Comparison of ENCODE assay signal across 14 cellular contexts in genomic region chr16:70553645-70554044, GRCh38. TPM values are rescaled to one million over a fixed set of nuclear protein-coding genes. Genes with fewer than 3 reads are reported as not detected.
DNase-seq lines count a peak whose midpoint lies in the region; ATAC-seq, FAIRE-seq and TF ChIP-seq lines count a peak whose summit lies in the region.
"Had no signal": no experiment of that assay in that cellular context is flagged by ENCODE, and none has a peak within 500 bp of the region (broad histone marks: within the 10 kb centered on the region; RNA-seq: fewer than 3 reads in every experiment).

No MANE protein-coding gene starts in this region.

- peaks cover 99% of the 10 kb centered on the region for H3K36me3 ChIP-seq in HUES48 (ENCODE audit: control insufficient read depth, insufficient read depth, low read length)
- H3K36me3 ChIP-seq in HepG2 (replicated peaks in 1 of 2; ENCODE audit: control insufficient read depth in 1 of 2, insufficient read depth in 2 of 2, low read length in 2 of 2): peaks cover 60 to 96% of the 10 kb centered on the region in 2 experiments

- peak overlapping the region in 1 of 2 donors; percentile 7 for H3K27ac Mint-ChIP-seq in effector memory CD8-positive, alpha-beta T cell

- in situ Hi-C loops in HepG2 (cut with HindIII; ENCODE audit: extremely low pct_ligation_motif_present, low pct_unique_long_range_greater_than_20kb): no loop called here

- H3K4me3 Mint-ChIP-seq in effector memory CD8-positive, alpha-beta T cell: no peak overlapping the region
- H3K4me3 Mint-ChIP-seq: naive thymus-derived CD4-positive, alpha-beta T cell had no signal

- no TSS peak for BruUV-seq in HepG2 (replicated peaks; lab: Mats Ljungman, UMichigan)

- H3K27me3 ChIP-seq in HUES48 (ENCODE audit: control insufficient read depth, insufficient read depth, low read length) (no peaks in the 10 kb centered on the region), HepG2 (ENCODE audit: control insufficient read depth in 1 of 2, insufficient read depth in 2 of 2, low read length in 2 of 2) (no peaks in the 10 kb centered on the region)
- H3K27me3 ChIP-seq: body of pancreas, spleen had no signal

- intact Hi-C loops in HepG2 (cut with micrococcal nuclease; ENCODE audit: unreplicated experiment) (no loop called here), left colon (cut with DNase I, micrococcal nuclease) (no loop called here)

- H3K4me1 ChIP-seq in HUES48 (ENCODE audit: control insufficient read depth, insufficient read depth, low read length) (peaks cover 7% of the 10 kb centered on the region), HepG2 (ENCODE audit: insufficient read depth, low read length) (no peaks in the 10 kb centered on the region)
- H3K4me1 ChIP-seq: body of pancreas had no signal

- TF ChIP-seq CTCF in AG09309 (IDR thresholded peaks at IDR 0.05; ENCODE audit: control insufficient read depth, insufficient read depth, low read depth, low read length, missing control alignments): no peak
- no peak for TF ChIP-seq CTCF in HepG2 (CRISPR knock-in tag; IDR thresholded peaks at IDR 0.05)

- TF ChIP-seq POLR2A in HepG2 (IDR thresholded peaks at IDR 0.05; ENCODE audit: insufficient read depth in 1 of 2, low read depth in 2 of 2, low read length in 2 of 2): no peak

- no peak overlapping the region for H3K4me3 ChIP-seq in AG09309 (ENCODE audit: control insufficient read depth, low read depth, low read length)
- no peak overlapping the region for H3K4me3 ChIP-seq in HUES48 (ENCODE audit: low read depth, low read length)
- no peak overlapping the region for H3K4me3 ChIP-seq in HepG2 (replicated peaks in 1 of 3; ENCODE audit: insufficient read depth in 1 of 3, low read depth in 2 of 3, low read length in 3 of 3)
- H3K4me3 ChIP-seq: body of pancreas, spleen had no signal

- H3K27me3 Mint-ChIP-seq in effector memory CD8-positive, alpha-beta T cell: no peaks in the 10 kb centered on the region
- H3K27me3 Mint-ChIP-seq: naive thymus-derived CD4-positive, alpha-beta T cell had no signal

- FAIRE-seq in HepG2 (lab: Jason Lieb, UNC) (no peak), RCC 7860 (lab: Jason Lieb, UNC) (no peak)

- peaks cover 43% of the 10 kb centered on the region for H4K20me1 ChIP-seq in HepG2 (ENCODE audit: insufficient read depth, low read length)

- H3K9me3 Mint-ChIP-seq in effector memory CD8-positive, alpha-beta T cell: no peaks in the 10 kb centered on the region
- H3K9me3 Mint-ChIP-seq: naive thymus-derived CD4-positive, alpha-beta T cell had no signal

- H3K4me1 Mint-ChIP-seq in effector memory CD8-positive, alpha-beta T cell (ENCODE audit: low read depth in 2 of 2): peaks cover 2 to 28% of the 10 kb centered on the region in 2 donors

- H3K36me3 Mint-ChIP-seq in effector memory CD8-positive, alpha-beta T cell (ENCODE audit: insufficient read depth): peaks cover 80% of the 10 kb centered on the region

- H3K9ac ChIP-seq in HUES48 (ENCODE audit: low read depth, low read length): no peak overlapping the region
- H3K9ac ChIP-seq in HepG2 (ENCODE audit: insufficient read depth, low read depth, low read length): no peak overlapping the region

- DNase-seq in AG09309 (ENCODE audit: low read depth) (peak; percentile 83), dedifferentiated amniotic fluid mesenchymal stem cell (ENCODE audit: extremely low spot score) (peak; percentile 78), HepG2 (ENCODE audit: low spot score) (no peak), RCC 7860 (ENCODE audit: low spot score) (no peak), left colon (no peak)
- no peak for DNase-seq in effector memory CD8-positive, alpha-beta T cell
- no peak for DNase-seq in stimulated activated CD4-positive, alpha-beta T cell treated with anti-CD3 and anti-CD28 coated beads, Interleukin-1b, Interleukin-23, amount 100 ng/mL, for 48 hours
- DNase-seq: body of pancreas; naive thymus-derived CD4-positive, alpha-beta T cell; NCI-H1417 treated with DMSO at 0.1 percent for 48 hours; NCI-H526; SIG-M5; spleen had no signal

- ATAC-seq in HepG2 (no peak), left colon (no peak)
- no peak for ATAC-seq in effector memory CD8-positive, alpha-beta T cell (replicated peaks)
- ATAC-seq: body of pancreas; naive thymus-derived CD4-positive, alpha-beta T cell had no signal

- H3K9me3 ChIP-seq in HUES48 (ENCODE audit: control insufficient read depth, insufficient read depth, low read length) (no peaks in the 10 kb centered on the region), HepG2 (ENCODE audit: low read length) (no peaks in the 10 kb centered on the region)
- H3K9me3 ChIP-seq: body of pancreas, spleen had no signal

- TF ChIP-seq RAD21 in HepG2 (CRISPR knock-in tag; IDR thresholded peaks at IDR 0.05): no peak

- POLR2A ChIA-PET in HepG2 (lab: Yijun Ruan, JAX): no interaction called here

- H3K79me2 ChIP-seq in HepG2 (ENCODE audit: insufficient read depth, low read length): peaks cover 28% of the 10 kb centered on the region

- H3K4me2 ChIP-seq in HepG2 (ENCODE audit: low read depth, low read length): no peak overlapping the region

- no peak overlapping the region for H2AFZ ChIP-seq in HepG2 (ENCODE audit: low read length)

- CTCF ChIA-PET in HepG2 (lab: Yijun Ruan, JAX; ENCODE audit: low intra/inter-chr PET ratio, low total read pairs): no interaction called here

- TF ChIP-seq EP300 in HepG2 (IDR thresholded peaks at IDR 0.05; ENCODE audit: low read depth in 2 of 2, low read length in 2 of 2) (no peak), HepG2 (CRISPR knock-in tag; IDR thresholded peaks at IDR 0.05; ENCODE audit: borderline replicate concordance) (no peak)

- H3K27ac ChIP-seq in HUES48 (ENCODE audit: low read depth, low read length) (peak overlapping the region; percentile 5), HepG2 (ENCODE audit: extremely low read length, insufficient read depth, low read length) (no peak overlapping the region)
- H3K27ac ChIP-seq: body of pancreas, spleen had no signal

TF ChIP-seq in HepG2, 621 proteins besides CTCF, POLR2A, EP300 and RAD21:
- no peak for TF ChIP-seq HOXA5 (CRISPR knock-in tag; IDR thresholded peaks at IDR 0.05)
- TF ChIP-seq RBFOX2 (IDR thresholded peaks at IDR 0.05; ENCODE audit: low read depth, low read length): 0 out of 2 replicates have a peak, but pooled peaks have one; percentile 25

RNA-seq across cellular contexts. Expression of gene SF3B3, which starts 30.0 kb away (rescaled TPM):
- total RNA-seq in HepG2 (2016; rRNA removed; fragmentation: Illumina TruSeq; extraction: Trizol) (500 and 817 TPM in 2 replicates), left colon (100 to 1,000 TPM; 133 to 168 TPM)
- 52.3 and 54.5 TPM in 2 replicates for total RNA-seq in HepG2 (2016; cell fraction: cytosol; rRNA removed; fragmentation: Illumina TruSeq; extraction: Trizol; ENCODE audit: low read depth)
- 484 and 682 TPM in 2 replicates for total RNA-seq in HepG2 (2016; cell fraction: insoluble cytoplasmic fraction; rRNA removed; fragmentation: Illumina TruSeq; extraction: Trizol)
- total RNA-seq in HepG2 (2016; cell fraction: membrane; rRNA removed; fragmentation: Illumina TruSeq; extraction: Trizol): 138 and 170 TPM in 2 replicates
- 336 and 347 TPM in 2 replicates for total RNA-seq in HepG2 (2016; cell fraction: nucleus; rRNA removed; fragmentation: Illumina TruSeq; extraction: Trizol)
- polyA plus RNA-seq in HepG2 (2011; rRNA removed): 140 and 157 TPM in 2 replicates
- 134 and 147 TPM in 2 replicates for polyA plus RNA-seq in HepG2 (2011; cell fraction: cytosol; rRNA removed)
- 150 and 189 TPM in 2 replicates for polyA plus RNA-seq in HepG2 (2011; cell fraction: nucleus; rRNA removed)
- 211 and 269 TPM in 2 replicates for polyA plus RNA-seq in HepG2 (2012)
- 31.7 and 36.7 TPM in 2 replicates for polyA plus RNA-seq in HepG2 (2016; cell fraction: cytosol; fragmentation: Illumina TruSeq; extraction: Trizol; ENCODE audit: low read depth)
- polyA plus RNA-seq in HepG2 (2016; cell fraction: insoluble cytoplasmic fraction; fragmentation: Illumina TruSeq; extraction: Trizol; ENCODE audit: low read depth): 551 and 651 TPM in 2 replicates
- polyA plus RNA-seq in HepG2 (2016; cell fraction: membrane; fragmentation: Illumina TruSeq; extraction: Trizol; ENCODE audit: low read depth): 103 and 131 TPM in 2 replicates
- polyA plus RNA-seq in HepG2 (2016; cell fraction: nucleus; fragmentation: Illumina TruSeq; extraction: Trizol; ENCODE audit: insufficient read depth, low read depth): 452 and 475 TPM in 2 replicates
- 774 and 825 TPM in 2 replicates for polyA minus RNA-seq in HepG2 (2011; rRNA and poly(A)+ RNA removed; ENCODE audit: low replicate concordance)
- 152 and 162 TPM in 2 replicates for polyA minus RNA-seq in HepG2 (2011; cell fraction: cytosol; rRNA and poly(A)+ RNA removed)
- 238 and 284 TPM in 2 replicates for polyA minus RNA-seq in HepG2 (2011; cell fraction: nucleus; rRNA and poly(A)+ RNA removed)

RNA-seq across cellular contexts. Expression of gene COG4, which starts 30.3 kb away (rescaled TPM):
- total RNA-seq in HepG2 (2016; rRNA removed; fragmentation: Illumina TruSeq; extraction: Trizol): 73.8 and 85.7 TPM in 2 replicates
- total RNA-seq in HepG2 (2016; cell fraction: cytosol; rRNA removed; fragmentation: Illumina TruSeq; extraction: Trizol; ENCODE audit: low read depth): 9.8 and 10.8 TPM in 2 replicates
- total RNA-seq in HepG2 (2016; cell fraction: insoluble cytoplasmic fraction; rRNA removed; fragmentation: Illumina TruSeq; extraction: Trizol): 73.6 and 85.8 TPM in 2 replicates
- total RNA-seq in HepG2 (2016; cell fraction: membrane; rRNA removed; fragmentation: Illumina TruSeq; extraction: Trizol): 16.2 and 17.5 TPM in 2 replicates
- total RNA-seq in HepG2 (2016; cell fraction: nucleus; rRNA removed; fragmentation: Illumina TruSeq; extraction: Trizol): 47.2 and 51.5 TPM in 2 replicates
- polyA plus RNA-seq in HepG2 (2011; rRNA removed): 51.1 and 52.7 TPM in 2 replicates
- polyA plus RNA-seq in HepG2 (2011; cell fraction: cytosol; rRNA removed): 40.4 and 61.2 TPM in 2 replicates
- 138 and 141 TPM in 2 replicates for polyA plus RNA-seq in HepG2 (2011; cell fraction: nucleus; rRNA removed)
- polyA plus RNA-seq in HepG2 (2012): 38.9 and 41.3 TPM in 2 replicates
- 4.5 and 4.8 TPM in 2 replicates for polyA plus RNA-seq in HepG2 (2016; cell fraction: cytosol; fragmentation: Illumina TruSeq; extraction: Trizol; ENCODE audit: low read depth)
- 53.2 and 57.0 TPM in 2 replicates for polyA plus RNA-seq in HepG2 (2016; cell fraction: insoluble cytoplasmic fraction; fragmentation: Illumina TruSeq; extraction: Trizol; ENCODE audit: low read depth)
- polyA plus RNA-seq in HepG2 (2016; cell fraction: membrane; fragmentation: Illumina TruSeq; extraction: Trizol; ENCODE audit: low read depth): 5.8 and 7.8 TPM in 2 replicates
- 75.3 and 76.0 TPM in 2 replicates for polyA plus RNA-seq in HepG2 (2016; cell fraction: nucleus; fragmentation: Illumina TruSeq; extraction: Trizol; ENCODE audit: insufficient read depth, low read depth)
- polyA minus RNA-seq in HepG2 (2011; rRNA and poly(A)+ RNA removed; ENCODE audit: low replicate concordance): 62.6 and 88.2 TPM in 2 replicates
- 21.7 and 23.0 TPM in 2 replicates for polyA minus RNA-seq in HepG2 (2011; cell fraction: cytosol; rRNA and poly(A)+ RNA removed)
- polyA minus RNA-seq in HepG2 (2011; cell fraction: nucleus; rRNA and poly(A)+ RNA removed): 43.4 and 56.8 TPM in 2 replicates
- total RNA-seq in left colon: 10 to 100 TPM; 49.5 to 54.4 TPM

Comparison
In these comparisons a context has a peak if more than half of its experiments do, and no peak if none do; other contexts are left out.
1. DNase-seq: peak in AG09309 (single experiment) and dedifferentiated amniotic fluid mesenchymal stem cell (single experiment); none in HepG2 (single experiment), effector memory CD8-positive, alpha-beta T cell (0 of 3), RCC 7860 (single experiment), left colon (0 of 2) and stimulated activated CD4-positive, alpha-beta T cell treated with anti-CD3 and anti-CD28 coated beads, Interleukin-1b, Interleukin-23, amount 100 ng/mL, for 48 hours (single experiment).